Comparison of ENCODE assay signal across 29 cellular contexts in genomic region chr12:88166179-88166578, GRCh38.
"Had no signal": no experiment of that assay in that cellular context is flagged by ENCODE, and none has a peak within 500 bp of the region (broad histone marks: within the 10 kb centered on the region; RNA-seq: fewer than 3 reads in every experiment).

No MANE protein-coding gene starts in this region.

- DNase-seq: stimulated activated CD4-positive, alpha-beta T cell treated with anti-CD3 and anti-CD28 coated beads, Interleukin-2, amount 100 ng/mL, for 48 hours; stimulated activated CD4-positive, alpha-beta T cell treated with anti-CD3 and anti-CD28 coated beads, Interleukin-4, amount 100 ng/mL, for 1 hour; stimulated activated CD4-positive, alpha-beta T cell treated with anti-CD3 and anti-CD28 coated beads, Interleukin-4, amount 100 ng/mL, for 24 hours; stimulated activated CD4-positive, alpha-beta T cell treated with anti-CD3 and anti-CD28 coated beads, Interleukin-4, amount 100 ng/mL, for 4 hours; stimulated activated CD8-positive, alpha-beta memory T cell treated with anti-CD3 and anti-CD28 coated beads, Interleukin-4, amount 100 ng/mL, for 48 hours; stimulated activated naive B cell treated with anti-CD40 and anti-IgM and Interleukin-4, amounts not matched to agents 10 μg/mL and 1 μg/mL and 100 μg/mL, for 72 hours; stimulated activated naive CD4-positive, alpha-beta T cell; stimulated activated naive CD4-positive, alpha-beta T cell treated with Interleukin-2 at 50 U/mL for 16 hours; stimulated activated naive CD8-positive, alpha-beta T cell treated with anti-CD3 and anti-CD28 coated beads, Interleukin-15, amount 100 ng/mL, for 72 hours; stimulated activated naive CD8-positive, alpha-beta T cell treated with anti-CD3 and anti-CD28 coated beads, Interleukin-15, Interleukin-2, amounts not matched to agents 100 U/mL and 50 U/mL, for 24 hours; stomach; substantia nigra; testis; thyroid gland; tibial artery; transverse colon; trophoblast cell; upper lobe of left lung; upper lobe of right lung; uterus had no signal

- H3K4me1 Mint-ChIP-seq: stimulated activated effector memory CD8-positive, alpha-beta T cell treated with anti-CD3 and anti-CD28 coated beads, Interleukin-12 subunit alpha, Interleukin-12 subunit beta, amount 100 ng/mL, for 72 hours; stimulated activated naive CD8-positive, alpha-beta T cell treated with anti-CD3 and anti-CD28 coated beads, Interleukin-15, amount 100 ng/mL, for 72 hours had no signal

- H3K9me3 ChIP-seq: stomach, suprapubic skin, testis, thoracic aorta, thyroid gland, tibial artery, tibial nerve, transverse colon, upper lobe of left lung, upper lobe of right lung, uterus, vagina had no signal

- H3K36me3 ChIP-seq: uterus had no signal

- H3K27me3 ChIP-seq: stomach, suprapubic skin, testis, thyroid gland, tibial artery, tibial nerve, transverse colon, upper lobe of left lung, upper lobe of right lung, uterus, vagina had no signal

- H3K4me3 Mint-ChIP-seq: stimulated activated effector memory CD8-positive, alpha-beta T cell treated with anti-CD3 and anti-CD28 coated beads, Interleukin-12 subunit alpha, Interleukin-12 subunit beta, amount 100 ng/mL, for 72 hours; stimulated activated memory B cell treated with anti-CD40 and anti-IgM and Interleukin-4, amounts not matched to agents 10 μg/mL and 1 μg/mL and 100 μg/mL, for 72 hours; stimulated activated naive B cell treated with anti-CD40 and anti-IgM and Interleukin-4, amounts not matched to agents 10 μg/mL and 1 μg/mL and 100 μg/mL, for 72 hours; stimulated activated naive CD8-positive, alpha-beta T cell treated with anti-CD3 and anti-CD28 coated beads, Interleukin-15, amount 100 ng/mL, for 72 hours; stimulated activated naive CD8-positive, alpha-beta T cell treated with anti-CD3 and anti-CD28 coated beads, Interleukin-15, Interleukin-2, amounts not matched to agents 100 ng/mL and 50 ng/mL, for 24 hours; type B pancreatic cell had no signal

- FAIRE-seq: urothelium cell line had no signal

- H3K27ac Mint-ChIP-seq: stimulated activated effector memory CD8-positive, alpha-beta T cell treated with anti-CD3 and anti-CD28 coated beads, Interleukin-12 subunit alpha, Interleukin-12 subunit beta, amount 100 ng/mL, for 72 hours; stimulated activated memory B cell treated with anti-CD40 and anti-IgM and Interleukin-4, amounts not matched to agents 10 μg/mL and 1 μg/mL and 100 μg/mL, for 72 hours; stimulated activated naive B cell treated with anti-CD40 and anti-IgM and Interleukin-4, amounts not matched to agents 10 μg/mL and 1 μg/mL and 100 μg/mL, for 72 hours; stimulated activated naive CD8-positive, alpha-beta T cell treated with anti-CD3 and anti-CD28 coated beads, Interleukin-15, amount 100 ng/mL, for 72 hours; stimulated activated naive CD8-positive, alpha-beta T cell treated with anti-CD3 and anti-CD28 coated beads, Interleukin-15, Interleukin-2, amounts not matched to agents 100 ng/mL and 50 ng/mL, for 24 hours; type B pancreatic cell had no signal

- ATAC-seq: stimulated activated effector memory CD8-positive, alpha-beta T cell treated with anti-CD3 and anti-CD28 coated beads, Interleukin-12 subunit alpha, Interleukin-12 subunit beta, amount 100 ng/mL, for 72 hours; stimulated activated memory B cell treated with anti-CD40 and anti-IgM and Interleukin-4, amounts not matched to agents 10 μg/mL and 1 μg/mL and 100 μg/mL, for 72 hours; stimulated activated naive B cell treated with anti-CD40 and anti-IgM and Interleukin-4, amounts not matched to agents 10 μg/mL and 1 μg/mL and 100 μg/mL, for 72 hours; stimulated activated naive CD8-positive, alpha-beta T cell treated with anti-CD3 and anti-CD28 coated beads, Interleukin-15, amount 100 ng/mL, for 72 hours; stimulated activated naive CD8-positive, alpha-beta T cell treated with anti-CD3 and anti-CD28 coated beads, Interleukin-15, Interleukin-2, amounts not matched to agents 100 U/mL and 50 U/mL, for 24 hours; upper lobe of right lung had no signal

- H3K9me3 Mint-ChIP-seq: stimulated activated effector memory CD8-positive, alpha-beta T cell treated with anti-CD3 and anti-CD28 coated beads, Interleukin-12 subunit alpha, Interleukin-12 subunit beta, amount 100 ng/mL, for 72 hours; stimulated activated memory B cell treated with anti-CD40 and anti-IgM and Interleukin-4, amounts not matched to agents 10 μg/mL and 1 μg/mL and 100 μg/mL, for 72 hours; stimulated activated naive B cell treated with anti-CD40 and anti-IgM and Interleukin-4, amounts not matched to agents 10 μg/mL and 1 μg/mL and 100 μg/mL, for 72 hours; stimulated activated naive CD8-positive, alpha-beta T cell treated with anti-CD3 and anti-CD28 coated beads, Interleukin-15, amount 100 ng/mL, for 72 hours; stimulated activated naive CD8-positive, alpha-beta T cell treated with anti-CD3 and anti-CD28 coated beads, Interleukin-15, Interleukin-2, amounts not matched to agents 100 ng/mL and 50 ng/mL, for 24 hours; type B pancreatic cell had no signal

- H3K27ac ChIP-seq: stomach, suprapubic skin, testis, thoracic aorta, thyroid gland, tibial artery, tibial nerve, transverse colon, upper lobe of left lung, upper lobe of right lung, uterus, vagina had no signal

- H3K4me1 ChIP-seq: stomach, suprapubic skin, testis, thyroid gland, tibial artery, tibial nerve, upper lobe of left lung, upper lobe of right lung, uterus, vagina had no signal

- H3K27me3 Mint-ChIP-seq: stimulated activated memory B cell treated with anti-CD40 and anti-IgM and Interleukin-4, amounts not matched to agents 10 μg/mL and 1 μg/mL and 100 μg/mL, for 72 hours; stimulated activated naive B cell treated with anti-CD40 and anti-IgM and Interleukin-4, amounts not matched to agents 10 μg/mL and 1 μg/mL and 100 μg/mL, for 72 hours; stimulated activated naive CD8-positive, alpha-beta T cell treated with anti-CD3 and anti-CD28 coated beads, Interleukin-15, amount 100 ng/mL, for 72 hours; stimulated activated naive CD8-positive, alpha-beta T cell treated with anti-CD3 and anti-CD28 coated beads, Interleukin-15, Interleukin-2, amounts not matched to agents 100 ng/mL and 50 ng/mL, for 24 hours; type B pancreatic cell had no signal

- H3K4me3 ChIP-seq: stomach, suprapubic skin, testis, thoracic aorta, thyroid gland, tibial artery, tibial nerve, transverse colon, upper lobe of left lung, upper lobe of right lung, uterus, vagina had no signal
